Comparison of ENCODE assay signal across 19 cellular contexts in genomic region chr6:48630511-48630910, GRCh38.
"Had no signal": no experiment of that assay in that cellular context is flagged by ENCODE, and none has a peak within 500 bp of the region (broad histone marks: within the 10 kb centered on the region; RNA-seq: fewer than 3 reads in every experiment).

No MANE protein-coding gene starts in this region.

- H3K4me1 ChIP-seq: right atrium auricular region, sigmoid colon, stomach, transverse colon had no signal

- H3K4me3 Mint-ChIP-seq: naive thymus-derived CD4-positive, alpha-beta T cell; nephron progenitor cell had no signal

- ATAC-seq: left lobe of liver; naive thymus-derived CD4-positive, alpha-beta T cell had no signal

- H3K4me3 ChIP-seq: hepatocyte, right atrium auricular region, sigmoid colon, skin epidermis, stomach, thoracic aorta, transverse colon had no signal

- H3K36me3 Mint-ChIP-seq: naive thymus-derived CD4-positive, alpha-beta T cell had no signal

- H3K27ac Mint-ChIP-seq: naive thymus-derived CD4-positive, alpha-beta T cell; nephron progenitor cell had no signal

- H3K27ac ChIP-seq: hepatocyte, right atrium auricular region, sigmoid colon, skin epidermis, stomach, thoracic aorta, transverse colon had no signal

- DNase-seq: dermis blood vessel endothelial cell; erythroblast; foreskin melanocyte; head of caudate nucleus; mammary epithelial cell; naive thymus-derived CD4-positive, alpha-beta T cell; nephron progenitor cell; posterior cingulate gyrus; sigmoid colon; stimulated activated CD4-positive, alpha-beta T cell treated with anti-CD3 and anti-CD28 coated beads, Interleukin-2, amount 100 ng/mL, for 24 hours; stimulated activated naive CD4-positive, alpha-beta T cell; stomach; substantia nigra; transverse colon had no signal

- H3K27me3 Mint-ChIP-seq: naive thymus-derived CD4-positive, alpha-beta T cell had no signal

- H3K4me1 Mint-ChIP-seq: naive thymus-derived CD4-positive, alpha-beta T cell; nephron progenitor cell had no signal

- H3K27me3 ChIP-seq: hepatocyte, right atrium auricular region, sigmoid colon, stomach, transverse colon had no signal

- H3K36me3 ChIP-seq: right atrium auricular region, sigmoid colon, stomach, thoracic aorta, transverse colon had no signal

- H3K9me3 Mint-ChIP-seq: nephron progenitor cell had no signal

- H3K9me3 ChIP-seq: right atrium auricular region, sigmoid colon, stomach, thoracic aorta, transverse colon had no signal
